In the genomic region with DNA sequence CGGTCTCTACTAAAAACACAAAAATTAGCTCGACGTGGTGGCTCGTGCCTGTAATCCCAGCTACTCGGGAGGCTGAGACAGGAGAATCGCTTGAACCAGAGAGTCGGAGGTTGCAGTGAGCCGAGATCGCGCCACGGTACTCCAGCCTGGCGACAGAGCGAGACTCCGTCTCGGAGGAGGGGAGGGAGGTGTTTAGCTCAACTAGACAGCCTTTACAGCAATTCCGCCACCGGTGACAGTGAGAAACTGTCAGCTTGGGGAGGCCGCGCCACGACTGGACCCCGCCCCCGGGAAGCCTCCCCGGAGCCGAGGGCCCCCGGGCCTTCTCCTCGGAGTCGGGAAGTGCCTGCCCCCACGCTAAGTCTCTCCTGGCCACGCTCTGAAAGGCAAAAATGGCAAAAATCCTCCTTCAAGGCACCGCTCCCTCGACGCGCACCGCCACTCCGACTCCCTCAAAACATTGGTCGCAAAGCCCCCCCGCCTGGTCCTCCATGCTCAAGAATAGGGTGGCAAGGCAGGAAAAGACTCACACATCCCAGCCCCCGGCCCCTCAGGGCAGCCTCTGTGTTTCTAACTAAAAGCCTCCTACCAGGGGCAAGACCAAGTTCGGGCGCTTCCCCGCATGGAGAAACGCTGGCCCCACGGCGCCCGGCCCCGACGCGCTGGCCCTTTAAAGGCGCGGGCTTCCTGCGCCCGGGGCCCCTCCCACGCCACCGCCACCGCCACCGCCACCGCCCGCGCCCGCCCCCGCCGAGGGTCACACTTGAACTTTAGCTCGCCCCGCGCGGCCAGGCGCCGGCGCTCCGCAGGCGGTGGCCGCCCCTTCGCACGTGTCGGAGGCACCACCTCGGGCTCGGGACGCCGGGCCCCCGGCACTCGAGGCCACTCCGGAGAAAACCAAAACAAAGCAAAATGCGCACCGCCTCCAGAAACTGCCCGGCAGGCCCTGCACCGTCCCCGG, we compare ENCODE assay signal across 7 cellular contexts.
DNase-seq lines count a peak whose midpoint lies in the region; ATAC-seq and TF ChIP-seq lines count a peak whose summit lies in the region.

No MANE protein-coding gene starts in this region.

- peak overlapping the region; percentile 81 for H3K4me3 ChIP-seq in brain microvascular endothelial cell (ENCODE audit: low read depth, low read length)

- DNase-seq in UCSD-AML1 (lab: John Stamatoyannopoulos, UW; ENCODE audit: unreplicated experiment) (peak; percentile 48), brain microvascular endothelial cell (peak; percentile 23), iris pigment epithelial cell (ENCODE audit: low read depth) (peak; percentile 58), NCI-H1694 treated with DMSO at 0.1 percent for 48 hours (lab: John Stamatoyannopoulos, UW) (no peak)
- DNase-seq in stimulated activated CD4-positive, alpha-beta T cell treated with anti-CD3 and anti-CD28 coated beads, Interleukin-12 subunit alpha, Interleukin-12 subunit beta, amount 100 ng/mL, for 24 hours (ENCODE audit: low read depth in 2 of 2), result peak; percentile 62 to 66

- H3K27me3 ChIP-seq in brain microvascular endothelial cell (replicated peaks), result no peaks in the 10 kb centered on the region

- TF ChIP-seq CTCF in brain microvascular endothelial cell (IDR thresholded peaks at IDR 0.05; ENCODE audit: low read depth, low read length, missing control alignments), result no peak

- peak overlapping the region; percentile 56 for H3K27ac ChIP-seq in brain microvascular endothelial cell

- peak; percentile 37 for ATAC-seq in GM19023 (IDR thresholded peaks at IDR 0.05; ENCODE audit: unreplicated experiment)
- ATAC-seq in HG03378 (IDR thresholded peaks at IDR 0.05; ENCODE audit: unreplicated experiment), result peak; percentile 26

- H3K36me3 ChIP-seq in brain microvascular endothelial cell (replicated peaks), result no peaks in the 10 kb centered on the region

- in situ Hi-C loops in brain microvascular endothelial cell (cut with HindIII; ENCODE audit: low pct_ligation_motif_present, low sequenced_read_pairs), result no loop called here
